Comparison of ENCODE assay signal across 9 cellular contexts in the genomic region with DNA sequence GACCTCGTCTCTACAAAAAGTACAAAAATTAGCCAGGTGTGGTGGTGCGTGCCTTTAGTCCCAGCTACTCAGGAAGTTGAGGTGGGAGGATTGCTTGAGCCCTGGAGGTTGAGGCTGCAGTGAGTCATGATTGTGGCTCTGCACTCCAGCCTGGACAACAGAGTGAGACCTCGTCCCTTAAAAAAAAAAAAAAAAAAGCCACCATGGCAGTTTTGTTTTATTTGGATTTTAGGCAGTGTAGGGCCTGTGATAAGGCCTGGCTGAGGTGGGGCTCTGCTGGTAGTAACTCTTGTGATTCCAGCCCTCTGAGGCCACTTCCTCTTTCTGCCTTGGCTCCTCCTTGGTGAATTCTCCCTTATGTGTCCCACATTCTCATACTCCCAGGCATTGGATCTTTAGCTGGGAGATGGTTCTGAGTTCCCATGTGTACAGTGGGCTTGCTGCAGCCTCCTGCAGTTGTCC. TPM values are rescaled to one million over a fixed set of nuclear protein-coding genes. Genes with fewer than 3 reads are reported as not detected.
A peak's percentile ranks its signal among the peaks of the same experiment; 100 is the strongest.
DNase-seq lines count a peak whose midpoint lies in the region; ATAC-seq, FAIRE-seq and TF ChIP-seq lines count a peak whose summit lies in the region.
"Had no signal": no experiment of that assay in that cellular context is flagged by ENCODE, and none has a peak within 500 bp of the region (broad histone marks: within the 10 kb centered on the region; RNA-seq: fewer than 3 reads in every experiment).

No MANE protein-coding gene starts in this region.

- no peak overlapping the region for H3K4me3 ChIP-seq in breast epithelium
- no peak overlapping the region for H3K4me3 ChIP-seq in heart left ventricle

- H3K36me3 Mint-ChIP-seq in MCF 10A (ENCODE audit: insufficient read depth, unreplicated experiment), result peaks cover 7% of the 10 kb centered on the region
- H3K36me3 Mint-ChIP-seq in T-helper 2 cell treated with Interferon-gamma antibody and Interleukin-4, amounts not matched to agents 5 μg/mL and 100 μg/mL, for 36 hours (ENCODE audit: low read depth), result peaks cover 26% of the 10 kb centered on the region
- H3K36me3 Mint-ChIP-seq in Calu3 (ENCODE audit: insufficient read depth, unreplicated experiment), result no peaks in the 10 kb centered on the region

- no peak for TF ChIP-seq CTCF in MCF 10A (IDR thresholded peaks at IDR 0.05; ENCODE audit: unreplicated experiment)
- TF ChIP-seq CTCF in breast epithelium (IDR thresholded peaks at IDR 0.05), result no peak
- no peak for TF ChIP-seq CTCF in heart left ventricle (IDR thresholded peaks at IDR 0.05)
- TF ChIP-seq CTCF in Calu3 (IDR thresholded peaks at IDR 0.05; ENCODE audit: unreplicated experiment), result no peak

- no peak overlapping the region for H3K4me3 Mint-ChIP-seq in MCF 10A (ENCODE audit: unreplicated experiment)
- peak overlapping the region; percentile 41 for H3K4me3 Mint-ChIP-seq in T-helper 2 cell treated with Interferon-gamma antibody and Interleukin-4, amounts not matched to agents 5 μg/mL and 100 μg/mL, for 36 hours
- no peak overlapping the region for H3K4me3 Mint-ChIP-seq in Calu3 (ENCODE audit: low read depth, unreplicated experiment)

- TF ChIP-seq POLR2A in breast epithelium (IDR thresholded peaks at IDR 0.05) (no peak), heart left ventricle (IDR thresholded peaks at IDR 0.05) (no peak)

- H3K27me3 Mint-ChIP-seq in MCF 10A (ENCODE audit: insufficient read depth, unreplicated experiment) (no peaks in the 10 kb centered on the region), Calu3 (ENCODE audit: unreplicated experiment) (no peaks in the 10 kb centered on the region)
- no peaks in the 10 kb centered on the region for H3K27me3 Mint-ChIP-seq in T-helper 2 cell treated with Interferon-gamma antibody and Interleukin-4, amounts not matched to agents 5 μg/mL and 100 μg/mL, for 36 hours (ENCODE audit: low read depth)

- H3K4me1 ChIP-seq in breast epithelium (no peaks in the 10 kb centered on the region), heart left ventricle (peaks cover 0 to 58% (median 34%) of the 10 kb centered on the region in 12 donors)

- H3K4me1 Mint-ChIP-seq in MCF 10A (ENCODE audit: insufficient read depth, unreplicated experiment), result peaks cover 25% of the 10 kb centered on the region
- peaks cover 53% of the 10 kb centered on the region for H3K4me1 Mint-ChIP-seq in T-helper 2 cell treated with Interferon-gamma antibody and Interleukin-4, amounts not matched to agents 5 μg/mL and 100 μg/mL, for 36 hours (ENCODE audit: low read depth)
- peaks cover 21% of the 10 kb centered on the region for H3K4me1 Mint-ChIP-seq in Calu3 (ENCODE audit: low read depth, unreplicated experiment)

- H3K27ac ChIP-seq in breast epithelium, result no peak overlapping the region
- H3K27ac ChIP-seq in heart left ventricle, result peak overlapping the region in 1 of 12 donors; percentile 74

- WGBS in heart left ventricle, 4 donors, result 58 to 74% (median 63%) methylated on average over 3 of the region's 3 CpGs

- no peaks in the 10 kb centered on the region for H3K9me3 ChIP-seq in breast epithelium
- no peaks in the 10 kb centered on the region for H3K9me3 ChIP-seq in heart left ventricle

- H3K36me3 ChIP-seq in breast epithelium, result no peaks in the 10 kb centered on the region
- no peaks in the 10 kb centered on the region for H3K36me3 ChIP-seq in heart left ventricle

- ATAC-seq in heart left ventricle (peak in 3 of 4 donors; percentile 41 to 49 (median 44)), GM21515 (IDR thresholded peaks at IDR 0.05; ENCODE audit: unreplicated experiment) (no peak)

- CTCF ChIA-PET in MCF 10A (lab: Yijun Ruan, JAX), result interaction anchor here (0.6 to 0.8 kb wide), 3 partner anchors 8 to 188 kb away, joined by 3 read pairs; no protein-coding TSS in a partner anchor
- CTCF ChIA-PET in Calu3 (lab: Charles Lee), result interaction anchor here (0.7 kb wide), 1 partner anchor 45 kb away, joined by 3 read pairs; no protein-coding TSS in a partner anchor

- POLR2A ChIA-PET in MCF 10A (lab: Yijun Ruan, JAX), result no interaction called here

- intact Hi-C loops in MCF 10A (cut with micrococcal nuclease) (no loop called here), breast epithelium (cut with DNase I; ENCODE audit: low total_unique reads) (no loop called here), heart left ventricle (cut with DNase I) (loop anchor here in 1 of 10 donors (5.0 kb wide), 1 partner anchor 37 kb away; a partner anchor contains a TSS), Calu3 (cut with micrococcal nuclease; ENCODE audit: unreplicated experiment) (no loop called here)

- BruUV-seq in MCF 10A (replicated peaks; lab: Mats Ljungman, UMichigan), result no TSS peak
- BruUV-seq in Calu3 (replicated peaks; lab: Mats Ljungman, UMichigan), result no TSS peak

- H3K9me3 Mint-ChIP-seq in MCF 10A (ENCODE audit: unreplicated experiment) (no peaks in the 10 kb centered on the region), Calu3 (ENCODE audit: low read depth, unreplicated experiment) (no peaks in the 10 kb centered on the region)
- no peaks in the 10 kb centered on the region for H3K9me3 Mint-ChIP-seq in T-helper 2 cell treated with Interferon-gamma antibody and Interleukin-4, amounts not matched to agents 5 μg/mL and 100 μg/mL, for 36 hours

- H3K27me3 ChIP-seq in breast epithelium, result no peaks in the 10 kb centered on the region
- no peaks in the 10 kb centered on the region for H3K27me3 ChIP-seq in heart left ventricle

- H3K27ac Mint-ChIP-seq in MCF 10A (ENCODE audit: low read depth, unreplicated experiment) (no peak overlapping the region), Calu3 (ENCODE audit: unreplicated experiment) (no peak overlapping the region)
- H3K27ac Mint-ChIP-seq in T-helper 2 cell treated with Interferon-gamma antibody and Interleukin-4, amounts not matched to agents 5 μg/mL and 100 μg/mL, for 36 hours, result peak overlapping the region; percentile 79

- FAIRE-seq in urothelium cell line (lab: Jason Lieb, UNC) (no peak), HTR-8/SVneo (lab: Jason Lieb, UNC) (no peak)

- peak; percentile 18 for DNase-seq in MCF 10A (ENCODE audit: unreplicated experiment)
- no peak for DNase-seq in breast epithelium (ENCODE audit: low spot score in 2 of 2)
- peak; percentile 29 for DNase-seq in T-helper 2 cell treated with Interferon-gamma antibody and Interleukin-4, amounts not matched to agents 5 μg/mL and 100 μg/mL, for 36 hours (ENCODE audit: low spot score)
- DNase-seq in heart left ventricle, result peak in 1 of 5 donors; percentile 30
- DNase-seq in urothelium cell line (ENCODE audit: low spot score), result peak; percentile 14
- DNase-seq in Calu3, result no peak
- no peak for DNase-seq in HTR-8/SVneo (ENCODE audit: insufficient read length, low spot score)
- DNase-seq: NCI-H1048 had no signal

RNA-seq across cellular contexts. Expression of a gene that starts 39.2 kb away (rescaled TPM):
- 77.4 and 91.5 TPM in 2 replicates for total RNA-seq in MCF 10A (2022)
- total RNA-seq in breast epithelium, result 10 to 100 TPM; 29.1 to 38.7 (median 33.6) TPM
- 10 to 100 TPM; 18.1 to 49.5 (median 35.5) TPM for total RNA-seq in heart left ventricle
- polyA plus RNA-seq in heart left ventricle, result 10 to 100 TPM in 1 of 2 donors, 1 to 10 TPM in 1; 7.5 to 27.0 TPM
- 79.8 and 83.7 TPM in 2 replicates for total RNA-seq in Calu3 (2022)

Comparison
In these comparisons a context has a peak if more than half of its experiments do, and no peak if none do; other contexts are left out.
1. DNase-seq: peak in MCF 10A (single experiment), T-helper 2 cell treated with Interferon-gamma antibody and Interleukin-4, amounts not matched to agents 5 μg/mL and 100 μg/mL, for 36 hours (single experiment) and urothelium cell line (single experiment); none in breast epithelium (0 of 2), Calu3 (single experiment) and HTR-8/SVneo (single experiment).